In genomic region chr4:125735107-125735506, GRCh38 we compare ENCODE assay signal across 10 cellular contexts.
DNase-seq lines count a peak whose midpoint lies in the region; ATAC-seq and TF ChIP-seq lines count a peak whose summit lies in the region.
"Had no signal": no experiment of that assay in that cellular context is flagged by ENCODE, and none has a peak within 500 bp of the region (broad histone marks: within the 10 kb centered on the region; RNA-seq: fewer than 3 reads in every experiment).

No MANE protein-coding gene starts in this region.

- H3K4me3 Mint-ChIP-seq in osteocyte (ENCODE audit: unreplicated experiment) = peak overlapping the region; percentile 38
- H3K4me3 Mint-ChIP-seq in natural killer cell treated with Interleukin-12 subunit alpha and Interleukin-12 subunit beta and Interleukin-15 and Interleukin-18, amount 100 ng/mL, for 72 hours = no peak overlapping the region

- H3K27me3 Mint-ChIP-seq in osteocyte (ENCODE audit: unreplicated experiment) = no peaks in the 10 kb centered on the region
- H3K27me3 Mint-ChIP-seq in natural killer cell treated with Interleukin-12 subunit alpha and Interleukin-12 subunit beta and Interleukin-15 and Interleukin-18, amount 100 ng/mL, for 72 hours = peaks cover 7% of the 10 kb centered on the region in 2 donors

- TF ChIP-seq CTCF in osteocyte (IDR thresholded peaks at IDR 0.05) = no peak

- peaks cover 64% of the 10 kb centered on the region for H3K4me1 Mint-ChIP-seq in osteocyte (ENCODE audit: unreplicated experiment)
- no peaks in the 10 kb centered on the region for H3K4me1 Mint-ChIP-seq in natural killer cell treated with Interleukin-12 subunit alpha and Interleukin-12 subunit beta and Interleukin-15 and Interleukin-18, amount 100 ng/mL, for 72 hours (ENCODE audit: low read depth in 2 of 2)

- peak; percentile 99 for ATAC-seq in SK-N-SH treated with all-trans-retinoic acid at 6 μM for 48 hours
- no peak for ATAC-seq in natural killer cell treated with Interleukin-12 subunit alpha and Interleukin-12 subunit beta and Interleukin-15 and Interleukin-18, amount 100 ng/mL, for 72 hours

- peak overlapping the region; percentile 95 for H3K27ac Mint-ChIP-seq in osteocyte (ENCODE audit: unreplicated experiment)
- no peak overlapping the region for H3K27ac Mint-ChIP-seq in natural killer cell treated with Interleukin-12 subunit alpha and Interleukin-12 subunit beta and Interleukin-15 and Interleukin-18, amount 100 ng/mL, for 72 hours

- DNase-seq in GM04504 (ENCODE audit: low read depth) (peak; percentile 69), foreskin melanocyte (peak; percentile 22), osteocyte (ENCODE audit: extremely low spot score, unreplicated experiment) (no peak), SK-N-DZ (ENCODE audit: low spot score) (no peak), OCI-M2 (lab: John Stamatoyannopoulos, UW; ENCODE audit: unreplicated experiment) (no peak)
- no peak for DNase-seq in natural killer cell treated with Interleukin-12 subunit alpha and Interleukin-12 subunit beta and Interleukin-15 and Interleukin-18, amount 100 ng/mL, for 72 hours (ENCODE audit: low spot score)
- no peak for DNase-seq in effector CD4-positive, alpha-beta T cell
- DNase-seq: NCI-H1436; stimulated activated CD8-positive, alpha-beta memory T cell treated with anti-CD3 and anti-CD28 coated beads, Interleukin-4, amount 100 ng/mL, for 48 hours had no signal

- peaks cover 7% of the 10 kb centered on the region for H3K9me3 Mint-ChIP-seq in osteocyte (ENCODE audit: unreplicated experiment)
- no peaks in the 10 kb centered on the region for H3K9me3 Mint-ChIP-seq in natural killer cell treated with Interleukin-12 subunit alpha and Interleukin-12 subunit beta and Interleukin-15 and Interleukin-18, amount 100 ng/mL, for 72 hours

- H3K36me3 Mint-ChIP-seq in osteocyte (ENCODE audit: unreplicated experiment) = no peaks in the 10 kb centered on the region
- H3K36me3 Mint-ChIP-seq in natural killer cell treated with Interleukin-12 subunit alpha and Interleukin-12 subunit beta and Interleukin-15 and Interleukin-18, amount 100 ng/mL, for 72 hours = no peaks in the 10 kb centered on the region

TF ChIP-seq in SK-N-SH treated with all-trans-retinoic acid at 6 μM for 48 hours, 23 proteins besides CTCF, POLR2A, EP300 and RAD21:
- TF ChIP-seq BACH2 (CRISPR knock-in tag; IDR thresholded peaks at IDR 0.05; ENCODE audit: borderline replicate concordance) (no peak), ISL1 (CRISPR knock-in tag; IDR thresholded peaks at IDR 0.05) (peak; percentile 75)

Comparison
In these comparisons a context has a peak if more than half of its experiments do, and no peak if none do; other contexts are left out.
1. DNase-seq: peak in GM04504 (single experiment) and foreskin melanocyte (single experiment); none in osteocyte (single experiment), natural killer cell treated with Interleukin-12 subunit alpha and Interleukin-12 subunit beta and Interleukin-15 and Interleukin-18, amount 100 ng/mL, for 72 hours (single experiment), SK-N-DZ (single experiment), OCI-M2 (single experiment) and effector CD4-positive, alpha-beta T cell (single experiment).